In the genomic region with DNA sequence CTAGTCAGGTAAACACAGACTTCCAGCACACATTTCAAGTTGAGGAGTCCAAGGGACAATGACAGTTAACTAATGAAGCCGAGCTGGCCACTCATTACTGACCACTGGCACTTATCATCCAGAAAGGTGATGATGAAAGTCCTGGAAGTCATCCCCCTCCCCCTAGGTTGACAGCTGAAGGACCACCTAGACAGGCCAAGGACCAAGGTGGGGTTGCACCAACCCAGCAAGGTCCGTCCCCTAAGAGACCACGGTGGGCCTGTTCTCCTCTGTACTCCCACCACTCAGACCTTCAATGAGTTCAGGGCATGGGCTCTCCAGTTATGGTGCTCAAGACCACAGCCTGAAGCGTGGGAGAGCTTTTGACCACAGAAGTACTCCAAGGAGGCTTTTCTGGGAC, we compare ENCODE assay signal across 17 cellular contexts. TPM values are rescaled to one million over a fixed set of nuclear protein-coding genes. Genes with fewer than 3 reads are reported as not detected.
DNase-seq lines count a peak whose midpoint lies in the region; ATAC-seq and TF ChIP-seq lines count a peak whose summit lies in the region.
"Had no signal": no experiment of that assay in that cellular context is flagged by ENCODE, and none has a peak within 500 bp of the region (broad histone marks: within the 10 kb centered on the region; RNA-seq: fewer than 3 reads in every experiment).

No MANE protein-coding gene starts in this region.

- H3K27ac Mint-ChIP-seq in stimulated activated naive CD8-positive, alpha-beta T cell treated with anti-CD3 and anti-CD28 coated beads, Interleukin-15, amount 100 ng/mL, for 72 hours = no peak overlapping the region
- H3K27ac Mint-ChIP-seq: activated B cell treated with CpG ODN at 0.5 μM for 24 hours; activated naive CD4-positive, alpha-beta T cell treated with anti-CD3 and anti-CD28 coated beads, Interleukin-2, amount 10 ng/mL, durations not matched to agents 7 days and 5 days; GM23338; stimulated activated naive CD8-positive, alpha-beta T cell treated with anti-CD3 and anti-CD28 coated beads, Interleukin-15, Interleukin-2, amounts not matched to agents 100 ng/mL and 50 ng/mL, for 24 hours had no signal

- H3K36me3 ChIP-seq in RWPE2 (ENCODE audit: low read depth) = peaks cover 72% of the 10 kb centered on the region
- peaks cover 7 to 24% of the 10 kb centered on the region in 2 donors for H3K36me3 ChIP-seq in esophagus (ENCODE audit: control insufficient read depth in 2 of 2, insufficient read depth in 2 of 2, low read length in 1 of 2)
- H3K36me3 ChIP-seq in subcutaneous abdominal adipose tissue (ENCODE audit: control insufficient read depth in 5 of 5, insufficient read depth in 5 of 5, low read length in 5 of 5) = peaks cover 9 to 60% (median 55%) of the 10 kb centered on the region in 5 donors
- H3K36me3 ChIP-seq: BE2C had no signal

- no peaks in the 10 kb centered on the region for H3K4me1 Mint-ChIP-seq in stimulated activated naive CD8-positive, alpha-beta T cell treated with anti-CD3 and anti-CD28 coated beads, Interleukin-15, amount 100 ng/mL, for 72 hours
- H3K4me1 Mint-ChIP-seq: activated B cell treated with CpG ODN at 0.5 μM for 24 hours; activated naive CD4-positive, alpha-beta T cell treated with anti-CD3 and anti-CD28 coated beads, Interleukin-2, amount 10 ng/mL, durations not matched to agents 7 days and 5 days; GM23338 had no signal

- H3K9ac ChIP-seq in subcutaneous abdominal adipose tissue (ENCODE audit: low read length in 5 of 5) = peak overlapping the region in 2 of 5 donors; percentile 6 to 17

- no peaks in the 10 kb centered on the region for H3K9me3 ChIP-seq in RWPE2 (ENCODE audit: severe bottlenecking)
- H3K9me3 ChIP-seq in esophagus (ENCODE audit: control insufficient read depth in 2 of 2, insufficient read depth in 1 of 2, low read depth in 1 of 2, low read length in 1 of 2) = peaks cover 0 to 2% of the 10 kb centered on the region in 2 donors
- no peaks in the 10 kb centered on the region for H3K9me3 ChIP-seq in subcutaneous abdominal adipose tissue (ENCODE audit: control insufficient read depth in 5 of 5, low read length in 5 of 5)
- H3K9me3 ChIP-seq: BE2C had no signal

- DNase-seq in RWPE2 (ENCODE audit: low spot score) (no peak), myocyte (ENCODE audit: low read depth) (peak; percentile 48), foreskin melanocyte (no peak)
- no peak for DNase-seq in activated CD4-positive, alpha-beta T cell treated with anti-CD3 and anti-CD28 coated beads for 48 hours
- DNase-seq in activated T-cell treated with anti-CD3 and anti-CD28 coated beads, Interleukin-2, amount 50 U/mL, for 1 hour = no peak
- DNase-seq in stimulated activated naive CD8-positive, alpha-beta T cell treated with anti-CD3 and anti-CD28 coated beads, Interleukin-15, amount 100 ng/mL, for 72 hours = no peak
- DNase-seq: activated B cell treated with CpG ODN at 0.5 μM for 24 hours; activated naive CD4-positive, alpha-beta T cell treated with anti-CD3 and anti-CD28 coated beads, Interleukin-2, amount 10 ng/mL, durations not matched to agents 7 days and 5 days; BE2C; central memory CD4-positive, alpha-beta T cell; KBM-7; OCI-M1 had no signal

- H3K4me3 ChIP-seq in RWPE2 (ENCODE audit: severe bottlenecking) (no peak overlapping the region), esophagus (ENCODE audit: low read depth in 1 of 2, low read length in 2 of 2) (no peak overlapping the region), subcutaneous abdominal adipose tissue (ENCODE audit: low read depth in 1 of 5, low read length in 5 of 5) (no peak overlapping the region)
- H3K4me3 ChIP-seq: GM23338 had no signal

- H3K27me3 ChIP-seq in RWPE2 (ENCODE audit: insufficient read depth, poor library complexity, severe bottlenecking) = no peaks in the 10 kb centered on the region
- H3K27me3 ChIP-seq in esophagus (ENCODE audit: control insufficient read depth in 1 of 2, insufficient read depth in 2 of 2, low read length in 2 of 2) = no peaks in the 10 kb centered on the region
- H3K27me3 ChIP-seq in subcutaneous abdominal adipose tissue (ENCODE audit: control insufficient read depth in 5 of 5, insufficient read depth in 4 of 5, low read length in 5 of 5) = no peaks in the 10 kb centered on the region
- H3K27me3 ChIP-seq: BE2C had no signal

- no peaks in the 10 kb centered on the region for H3K9me3 Mint-ChIP-seq in stimulated activated naive CD8-positive, alpha-beta T cell treated with anti-CD3 and anti-CD28 coated beads, Interleukin-15, amount 100 ng/mL, for 72 hours
- H3K9me3 Mint-ChIP-seq: activated B cell treated with CpG ODN at 0.5 μM for 24 hours; activated naive CD4-positive, alpha-beta T cell treated with anti-CD3 and anti-CD28 coated beads, Interleukin-2, amount 10 ng/mL, durations not matched to agents 7 days and 5 days; GM23338; natural killer cell treated with Interleukin-12 subunit alpha and Interleukin-12 subunit beta and Interleukin-15 and Interleukin-18, amount 100 ng/mL, for 72 hours; stimulated activated naive CD8-positive, alpha-beta T cell treated with anti-CD3 and anti-CD28 coated beads, Interleukin-15, Interleukin-2, amounts not matched to agents 100 ng/mL and 50 ng/mL, for 24 hours had no signal

- H3K4me1 ChIP-seq in RWPE2 (ENCODE audit: insufficient read depth, poor library complexity, severe bottlenecking) = peaks cover 9% of the 10 kb centered on the region
- H3K4me1 ChIP-seq in esophagus (ENCODE audit: control insufficient read depth in 2 of 2, insufficient read depth in 2 of 2, low read length in 1 of 2) = peaks cover 3 to 14% of the 10 kb centered on the region in 2 donors
- peaks cover 3 to 18% (median 13%) of the 10 kb centered on the region in 5 donors for H3K4me1 ChIP-seq in subcutaneous abdominal adipose tissue (ENCODE audit: control insufficient read depth in 5 of 5, insufficient read depth in 5 of 5, low read length in 5 of 5)

- no peaks in the 10 kb centered on the region for H3K27me3 Mint-ChIP-seq in stimulated activated naive CD8-positive, alpha-beta T cell treated with anti-CD3 and anti-CD28 coated beads, Interleukin-15, amount 100 ng/mL, for 72 hours
- H3K27me3 Mint-ChIP-seq: activated B cell treated with CpG ODN at 0.5 μM for 24 hours; natural killer cell treated with Interleukin-12 subunit alpha and Interleukin-12 subunit beta and Interleukin-15 and Interleukin-18, amount 100 ng/mL, for 72 hours; stimulated activated naive CD8-positive, alpha-beta T cell treated with anti-CD3 and anti-CD28 coated beads, Interleukin-15, Interleukin-2, amounts not matched to agents 100 ng/mL and 50 ng/mL, for 24 hours had no signal

- WGBS in esophagus, 2 donors = 94% methylated on average over 4 of the region's 4 CpGs

- peak overlapping the region; percentile 54 for H3K27ac ChIP-seq in RWPE2 (ENCODE audit: poor library complexity, severe bottlenecking)
- H3K27ac ChIP-seq in esophagus (ENCODE audit: low read depth in 2 of 2, low read length in 1 of 2) = peak overlapping the region; percentile 69 to 80
- peak overlapping the region; percentile 26 for H3K27ac ChIP-seq in subcutaneous abdominal adipose tissue (ENCODE audit: low read depth, low read length)

- no peak overlapping the region for H3K4me3 Mint-ChIP-seq in stimulated activated naive CD8-positive, alpha-beta T cell treated with anti-CD3 and anti-CD28 coated beads, Interleukin-15, amount 100 ng/mL, for 72 hours
- H3K4me3 Mint-ChIP-seq: activated B cell treated with CpG ODN at 0.5 μM for 24 hours; activated naive CD4-positive, alpha-beta T cell treated with anti-CD3 and anti-CD28 coated beads, Interleukin-2, amount 10 ng/mL, durations not matched to agents 7 days and 5 days; GM23338; natural killer cell treated with Interleukin-12 subunit alpha and Interleukin-12 subunit beta and Interleukin-15 and Interleukin-18, amount 100 ng/mL, for 72 hours; stimulated activated naive CD8-positive, alpha-beta T cell treated with anti-CD3 and anti-CD28 coated beads, Interleukin-15, Interleukin-2, amounts not matched to agents 100 ng/mL and 50 ng/mL, for 24 hours had no signal

- no peak for TF ChIP-seq CTCF in RWPE2 (IDR thresholded peaks at IDR 0.05; ENCODE audit: poor library complexity, severe bottlenecking)

- ATAC-seq in RWPE2 (ENCODE audit: low read depth) = no peak
- ATAC-seq in stimulated activated naive CD8-positive, alpha-beta T cell treated with anti-CD3 and anti-CD28 coated beads, Interleukin-15, amount 100 ng/mL, for 72 hours = no peak
- ATAC-seq: GM23338; natural killer cell treated with Interleukin-12 subunit alpha and Interleukin-12 subunit beta and Interleukin-15 and Interleukin-18, amount 100 ng/mL, for 72 hours had no signal

RNA-seq across cellular contexts. Expression of a gene that starts 13.2 kb away (rescaled TPM):
- 10 to 100 TPM; 11.5 to 11.9 TPM for polyA plus RNA-seq in esophagus
- total RNA-seq in myocyte = 304 and 381 TPM in 2 replicates
- 737 TPM for polyA plus RNA-seq in myocyte (2012)

RNA-seq across cellular contexts. Expression of a gene that starts 43.0 kb away (rescaled TPM):
- polyA plus RNA-seq in esophagus = 10 to 100 TPM; 33.3 to 58.9 TPM
- total RNA-seq in myocyte = 220 and 230 TPM in 2 replicates
- 371 TPM for polyA plus RNA-seq in myocyte (2012)
- total RNA-seq: activated B cell treated with CpG ODN at 0.5 μM for 24 hours; natural killer cell treated with Interleukin-12 subunit alpha and Interleukin-12 subunit beta and Interleukin-15 and Interleukin-18, amount 100 ng/mL, for 72 hours had no signal
